8 cellular contexts compared by ENCODE assay signal in genomic region chr1:89953072-89953626, GRCh38.
DNase-seq lines count a peak whose midpoint lies in the region; ATAC-seq and TF ChIP-seq lines count a peak whose summit lies in the region.

No MANE protein-coding gene starts in this region.

- ATAC-seq in GM19468 (IDR thresholded peaks at IDR 0.05; ENCODE audit: extremely low read depth, unreplicated experiment) = peak; percentile 41

- DNase-seq in DMS 273 (lab: John Stamatoyannopoulos, UW; ENCODE audit: unreplicated experiment) (peak; percentile 50), fibroblast of the conjunctiva (ENCODE audit: low read depth) (peak; percentile 43), GM19240 (ENCODE audit: insufficient read length, low spot score) (no peak), NCI-H2029 treated with DMSO at 0.1 percent for 48 hours (lab: John Stamatoyannopoulos, UW) (no peak)
- DNase-seq in activated CD4-positive, alpha-beta T cell treated with anti-CD3 and anti-CD28 coated beads for 48 hours = peak; percentile 42
- peak; percentile 5 to 21 for DNase-seq in stimulated activated CD4-positive, alpha-beta T cell treated with anti-CD3 and anti-CD28 coated beads, Interleukin-4, amount 100 ng/mL, for 4 hours

- peak; percentile 67 for TF ChIP-seq RAD21 in Ishikawa (IDR thresholded peaks at IDR 0.05; ENCODE audit: low read depth)

- peak; percentile 74; the same call in 1 of the 2 replicates for TF ChIP-seq EP300 in Ishikawa (IDR thresholded peaks at IDR 0.05; ENCODE audit: borderline replicate concordance)

TF ChIP-seq in Ishikawa, 13 proteins besides CTCF, POLR2A, EP300 and RAD21:
- no peak for TF ChIP-seq EGR1 (IDR thresholded peaks at IDR 0.05)
- TF ChIP-seq TAF1 (IDR thresholded peaks at IDR 0.05; ENCODE audit: low read depth) = no peak
- TF ChIP-seq NFIC (IDR thresholded peaks at IDR 0.05) = peak; percentile 65
- TF ChIP-seq REST (IDR thresholded peaks at IDR 0.05; ENCODE audit: low read depth) = no peak
- peak; percentile 42; the same call in 1 of the 2 replicates for TF ChIP-seq USF1 (IDR thresholded peaks at IDR 0.05)
- peak; percentile 75 for TF ChIP-seq TCF12 (IDR thresholded peaks at IDR 0.05; ENCODE audit: low read depth)
- peak; percentile 62; the same call in 1 of the 2 replicates for TF ChIP-seq FOXM1 (IDR thresholded peaks at IDR 0.05; ENCODE audit: borderline replicate concordance, low read depth)
- TF ChIP-seq TEAD4 (IDR thresholded peaks at IDR 0.05) = peak; percentile 65
- TF ChIP-seq CEBPB (IDR thresholded peaks at IDR 0.05) = peak; percentile 75

Comparison
In these comparisons a context has a peak if more than half of its experiments do, and no peak if none do; other contexts are left out.
1. DNase-seq: peak in DMS 273 (single experiment), activated CD4-positive, alpha-beta T cell treated with anti-CD3 and anti-CD28 coated beads for 48 hours (single experiment), fibroblast of the conjunctiva (single experiment) and stimulated activated CD4-positive, alpha-beta T cell treated with anti-CD3 and anti-CD28 coated beads, Interleukin-4, amount 100 ng/mL, for 4 hours (2 of 2); none in GM19240 (single experiment) and NCI-H2029 treated with DMSO at 0.1 percent for 48 hours (single experiment).